Comparison of ENCODE assay signal across 2 cellular contexts in the genomic region with DNA sequence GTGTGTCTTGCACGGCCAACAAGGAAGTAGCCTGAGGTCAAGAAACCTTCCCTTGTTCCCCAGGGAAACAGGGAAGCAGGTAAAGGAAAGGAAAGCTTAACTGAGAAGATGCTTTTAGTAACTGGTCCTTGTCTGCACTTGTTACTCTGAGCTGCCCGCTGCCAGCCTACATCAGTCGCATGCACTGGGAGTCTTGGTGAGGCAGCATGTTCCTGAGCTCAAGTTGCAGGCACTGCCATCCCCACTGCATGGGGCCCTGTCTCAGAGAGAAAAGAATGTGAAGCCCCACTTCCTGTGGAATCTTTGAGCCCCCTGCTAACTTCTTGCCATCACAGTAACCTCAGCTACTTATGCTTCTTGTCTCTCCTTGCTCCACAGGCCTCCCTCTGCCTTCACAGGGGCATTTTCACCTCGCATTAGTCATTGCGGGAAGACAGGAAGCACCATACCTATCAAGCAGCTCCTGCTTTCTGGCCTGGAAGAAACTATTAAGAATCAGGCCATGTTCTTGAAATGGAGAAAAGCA.
TF ChIP-seq lines count a peak whose summit lies in the region.

No MANE protein-coding gene starts in this region.

TF ChIP-seq in GM23338, 12 proteins besides CTCF, POLR2A, EP300 and RAD21 (continued from another document):
- no peak for TF ChIP-seq EZH2phosphoT487 (IDR thresholded peaks at IDR 0.05; ENCODE audit: unreplicated experiment)
- TF ChIP-seq, protein P1, sequence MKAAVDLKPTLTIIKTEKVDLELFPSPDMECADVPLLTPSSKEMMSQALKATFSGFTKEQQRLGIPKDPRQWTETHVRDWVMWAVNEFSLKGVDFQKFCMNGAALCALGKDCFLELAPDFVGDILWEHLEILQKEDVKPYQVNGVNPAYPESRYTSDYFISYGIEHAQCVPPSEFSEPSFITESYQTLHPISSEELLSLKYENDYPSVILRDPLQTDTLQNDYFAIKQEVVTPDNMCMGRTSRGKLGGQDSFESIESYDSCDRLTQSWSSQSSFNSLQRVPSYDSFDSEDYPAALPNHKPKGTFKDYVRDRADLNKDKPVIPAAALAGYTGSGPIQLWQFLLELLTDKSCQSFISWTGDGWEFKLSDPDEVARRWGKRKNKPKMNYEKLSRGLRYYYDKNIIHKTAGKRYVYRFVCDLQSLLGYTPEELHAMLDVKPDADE (IDR thresholded peaks at IDR 0.05): no peak
- TF ChIP-seq JUNB (IDR thresholded peaks at IDR 0.05; ENCODE audit: unreplicated experiment): no peak
- TF ChIP-seq, protein P2, sequence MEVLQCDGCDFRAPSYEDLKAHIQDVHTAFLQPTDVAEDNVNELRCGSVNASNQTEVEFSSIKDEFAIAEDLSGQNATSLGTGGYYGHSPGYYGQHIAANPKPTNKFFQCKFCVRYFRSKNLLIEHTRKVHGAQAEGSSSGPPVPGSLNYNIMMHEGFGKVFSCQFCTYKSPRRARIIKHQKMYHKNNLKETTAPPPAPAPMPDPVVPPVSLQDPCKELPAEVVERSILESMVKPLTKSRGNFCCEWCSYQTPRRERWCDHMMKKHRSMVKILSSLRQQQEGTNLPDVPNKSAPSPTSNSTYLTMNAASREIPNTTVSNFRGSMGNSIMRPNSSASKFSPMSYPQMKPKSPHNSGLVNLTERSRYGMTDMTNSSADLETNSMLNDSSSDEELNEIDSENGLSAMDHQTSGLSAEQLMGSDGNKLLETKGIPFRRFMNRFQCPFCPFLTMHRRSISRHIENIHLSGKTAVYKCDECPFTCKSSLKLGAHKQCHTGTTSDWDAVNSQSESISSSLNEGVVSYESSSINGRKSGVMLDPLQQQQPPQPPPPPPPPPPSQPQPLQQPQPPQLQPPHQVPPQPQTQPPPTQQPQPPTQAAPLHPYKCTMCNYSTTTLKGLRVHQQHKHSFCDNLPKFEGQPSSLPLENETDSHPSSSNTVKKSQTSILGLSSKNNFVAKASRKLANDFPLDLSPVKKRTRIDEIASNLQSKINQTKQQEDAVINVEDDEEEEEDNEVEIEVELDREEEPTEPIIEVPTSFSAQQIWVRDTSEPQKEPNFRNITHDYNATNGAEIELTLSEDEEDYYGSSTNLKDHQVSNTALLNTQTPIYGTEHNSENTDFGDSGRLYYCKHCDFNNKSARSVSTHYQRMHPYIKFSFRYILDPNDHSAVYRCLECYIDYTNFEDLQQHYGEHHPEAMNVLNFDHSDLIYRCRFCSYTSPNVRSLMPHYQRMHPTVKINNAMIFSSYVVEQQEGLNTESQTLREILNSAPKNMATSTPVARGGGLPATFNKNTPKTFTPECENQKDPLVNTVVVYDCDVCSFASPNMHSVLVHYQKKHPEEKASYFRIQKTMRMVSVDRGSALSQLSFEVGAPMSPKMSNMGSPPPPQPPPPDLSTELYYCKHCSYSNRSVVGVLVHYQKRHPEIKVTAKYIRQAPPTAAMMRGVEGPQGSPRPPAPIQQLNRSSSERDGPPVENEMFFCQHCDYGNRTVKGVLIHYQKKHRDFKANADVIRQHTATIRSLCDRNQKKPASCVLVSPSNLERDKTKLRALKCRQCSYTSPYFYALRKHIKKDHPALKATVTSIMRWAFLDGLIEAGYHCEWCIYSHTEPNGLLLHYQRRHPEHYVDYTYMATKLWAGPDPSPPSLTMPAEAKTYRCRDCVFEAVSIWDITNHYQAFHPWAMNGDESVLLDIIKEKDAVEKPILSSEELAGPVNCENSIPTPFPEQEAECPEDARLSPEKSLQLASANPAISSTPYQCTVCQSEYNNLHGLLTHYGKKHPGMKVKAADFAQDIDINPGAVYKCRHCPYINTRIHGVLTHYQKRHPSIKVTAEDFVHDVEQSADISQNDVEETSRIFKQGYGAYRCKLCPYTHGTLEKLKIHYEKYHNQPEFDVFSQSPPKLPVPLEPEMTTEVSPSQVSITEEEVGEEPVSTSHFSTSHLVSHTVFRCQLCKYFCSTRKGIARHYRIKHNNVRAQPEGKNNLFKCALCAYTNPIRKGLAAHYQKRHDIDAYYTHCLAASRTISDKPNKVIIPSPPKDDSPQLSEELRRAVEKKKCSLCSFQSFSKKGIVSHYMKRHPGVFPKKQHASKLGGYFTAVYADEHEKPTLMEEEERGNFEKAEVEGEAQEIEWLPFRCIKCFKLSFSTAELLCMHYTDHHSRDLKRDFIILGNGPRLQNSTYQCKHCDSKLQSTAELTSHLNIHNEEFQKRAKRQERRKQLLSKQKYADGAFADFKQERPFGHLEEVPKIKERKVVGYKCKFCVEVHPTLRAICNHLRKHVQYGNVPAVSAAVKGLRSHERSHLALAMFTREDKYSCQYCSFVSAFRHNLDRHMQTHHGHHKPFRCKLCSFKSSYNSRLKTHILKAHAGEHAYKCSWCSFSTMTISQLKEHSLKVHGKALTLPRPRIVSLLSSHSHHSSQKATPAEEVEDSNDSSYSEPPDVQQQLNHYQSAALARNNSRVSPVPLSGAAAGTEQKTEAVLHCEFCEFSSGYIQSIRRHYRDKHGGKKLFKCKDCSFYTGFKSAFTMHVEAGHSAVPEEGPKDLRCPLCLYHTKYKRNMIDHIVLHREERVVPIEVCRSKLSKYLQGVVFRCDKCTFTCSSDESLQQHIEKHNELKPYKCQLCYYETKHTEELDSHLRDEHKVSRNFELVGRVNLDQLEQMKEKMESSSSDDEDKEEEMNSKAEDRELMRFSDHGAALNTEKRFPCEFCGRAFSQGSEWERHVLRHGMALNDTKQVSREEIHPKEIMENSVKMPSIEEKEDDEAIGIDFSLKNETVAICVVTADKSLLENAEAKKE (CRISPR knock-in tag; IDR thresholded peaks at IDR 0.05): no peak
- no peak for TF ChIP-seq POLR2AphosphoS5 (IDR thresholded peaks at IDR 0.05; ENCODE audit: low read depth)
- TF ChIP-seq, protein P3, sequence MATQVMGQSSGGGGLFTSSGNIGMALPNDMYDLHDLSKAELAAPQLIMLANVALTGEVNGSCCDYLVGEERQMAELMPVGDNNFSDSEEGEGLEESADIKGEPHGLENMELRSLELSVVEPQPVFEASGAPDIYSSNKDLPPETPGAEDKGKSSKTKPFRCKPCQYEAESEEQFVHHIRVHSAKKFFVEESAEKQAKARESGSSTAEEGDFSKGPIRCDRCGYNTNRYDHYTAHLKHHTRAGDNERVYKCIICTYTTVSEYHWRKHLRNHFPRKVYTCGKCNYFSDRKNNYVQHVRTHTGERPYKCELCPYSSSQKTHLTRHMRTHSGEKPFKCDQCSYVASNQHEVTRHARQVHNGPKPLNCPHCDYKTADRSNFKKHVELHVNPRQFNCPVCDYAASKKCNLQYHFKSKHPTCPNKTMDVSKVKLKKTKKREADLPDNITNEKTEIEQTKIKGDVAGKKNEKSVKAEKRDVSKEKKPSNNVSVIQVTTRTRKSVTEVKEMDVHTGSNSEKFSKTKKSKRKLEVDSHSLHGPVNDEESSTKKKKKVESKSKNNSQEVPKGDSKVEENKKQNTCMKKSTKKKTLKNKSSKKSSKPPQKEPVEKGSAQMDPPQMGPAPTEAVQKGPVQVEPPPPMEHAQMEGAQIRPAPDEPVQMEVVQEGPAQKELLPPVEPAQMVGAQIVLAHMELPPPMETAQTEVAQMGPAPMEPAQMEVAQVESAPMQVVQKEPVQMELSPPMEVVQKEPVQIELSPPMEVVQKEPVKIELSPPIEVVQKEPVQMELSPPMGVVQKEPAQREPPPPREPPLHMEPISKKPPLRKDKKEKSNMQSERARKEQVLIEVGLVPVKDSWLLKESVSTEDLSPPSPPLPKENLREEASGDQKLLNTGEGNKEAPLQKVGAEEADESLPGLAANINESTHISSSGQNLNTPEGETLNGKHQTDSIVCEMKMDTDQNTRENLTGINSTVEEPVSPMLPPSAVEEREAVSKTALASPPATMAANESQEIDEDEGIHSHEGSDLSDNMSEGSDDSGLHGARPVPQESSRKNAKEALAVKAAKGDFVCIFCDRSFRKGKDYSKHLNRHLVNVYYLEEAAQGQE (IDR thresholded peaks at IDR 0.05; ENCODE audit: unreplicated experiment): no peak
- TF ChIP-seq CREB1 (CRISPR knock-in tag; IDR thresholded peaks at IDR 0.05; ENCODE audit: low read depth): no peak
- no peak for TF ChIP-seq ZNF114 (CRISPR knock-in tag; IDR thresholded peaks at IDR 0.05)

TF ChIP-seq in WTC11, 78 proteins besides CTCF, POLR2A, EP300 and RAD21 (continues in another document):
- TF ChIP-seq, protein P4, sequence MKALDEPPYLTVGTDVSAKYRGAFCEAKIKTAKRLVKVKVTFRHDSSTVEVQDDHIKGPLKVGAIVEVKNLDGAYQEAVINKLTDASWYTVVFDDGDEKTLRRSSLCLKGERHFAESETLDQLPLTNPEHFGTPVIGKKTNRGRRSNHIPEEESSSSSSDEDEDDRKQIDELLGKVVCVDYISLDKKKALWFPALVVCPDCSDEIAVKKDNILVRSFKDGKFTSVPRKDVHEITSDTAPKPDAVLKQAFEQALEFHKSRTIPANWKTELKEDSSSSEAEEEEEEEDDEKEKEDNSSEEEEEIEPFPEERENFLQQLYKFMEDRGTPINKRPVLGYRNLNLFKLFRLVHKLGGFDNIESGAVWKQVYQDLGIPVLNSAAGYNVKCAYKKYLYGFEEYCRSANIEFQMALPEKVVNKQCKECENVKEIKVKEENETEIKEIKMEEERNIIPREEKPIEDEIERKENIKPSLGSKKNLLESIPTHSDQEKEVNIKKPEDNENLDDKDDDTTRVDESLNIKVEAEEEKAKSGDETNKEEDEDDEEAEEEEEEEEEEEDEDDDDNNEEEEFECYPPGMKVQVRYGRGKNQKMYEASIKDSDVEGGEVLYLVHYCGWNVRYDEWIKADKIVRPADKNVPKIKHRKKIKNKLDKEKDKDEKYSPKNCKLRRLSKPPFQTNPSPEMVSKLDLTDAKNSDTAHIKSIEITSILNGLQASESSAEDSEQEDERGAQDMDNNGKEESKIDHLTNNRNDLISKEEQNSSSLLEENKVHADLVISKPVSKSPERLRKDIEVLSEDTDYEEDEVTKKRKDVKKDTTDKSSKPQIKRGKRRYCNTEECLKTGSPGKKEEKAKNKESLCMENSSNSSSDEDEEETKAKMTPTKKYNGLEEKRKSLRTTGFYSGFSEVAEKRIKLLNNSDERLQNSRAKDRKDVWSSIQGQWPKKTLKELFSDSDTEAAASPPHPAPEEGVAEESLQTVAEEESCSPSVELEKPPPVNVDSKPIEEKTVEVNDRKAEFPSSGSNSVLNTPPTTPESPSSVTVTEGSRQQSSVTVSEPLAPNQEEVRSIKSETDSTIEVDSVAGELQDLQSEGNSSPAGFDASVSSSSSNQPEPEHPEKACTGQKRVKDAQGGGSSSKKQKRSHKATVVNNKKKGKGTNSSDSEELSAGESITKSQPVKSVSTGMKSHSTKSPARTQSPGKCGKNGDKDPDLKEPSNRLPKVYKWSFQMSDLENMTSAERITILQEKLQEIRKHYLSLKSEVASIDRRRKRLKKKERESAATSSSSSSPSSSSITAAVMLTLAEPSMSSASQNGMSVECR (CRISPR knock-in tag; IDR thresholded peaks at IDR 0.05; ENCODE audit: borderline replicate concordance): no peak
- TF ChIP-seq HMGA2 (CRISPR knock-in tag; IDR thresholded peaks at IDR 0.05) (no peak), ERG (CRISPR knock-in tag; IDR thresholded peaks at IDR 0.05) (no peak), FOXK1 (CRISPR knock-in tag; IDR thresholded peaks at IDR 0.05) (no peak), ZNF263 (CRISPR knock-in tag; IDR thresholded peaks at IDR 0.05; ENCODE audit: low read depth) (no peak), ZNF219 (CRISPR knock-in tag; IDR thresholded peaks at IDR 0.05; ENCODE audit: borderline replicate concordance) (no peak), NR3C1 (CRISPR knock-in tag; conservative IDR thresholded peaks at IDR 0.05; ENCODE audit: low read depth) (no peak), FOXP1 (CRISPR knock-in tag; IDR thresholded peaks at IDR 0.05; ENCODE audit: borderline replicate concordance) (no peak), OVOL2 (CRISPR knock-in tag; IDR thresholded peaks at IDR 0.05; ENCODE audit: borderline replicate concordance) (no peak), TCF7 (CRISPR knock-in tag; IDR thresholded peaks at IDR 0.05; ENCODE audit: low read depth) (no peak), IRF1 (CRISPR knock-in tag; IDR thresholded peaks at IDR 0.05) (no peak), NFATC4 (CRISPR knock-in tag; IDR thresholded peaks at IDR 0.05) (no peak), SMAD4 (CRISPR knock-in tag; IDR thresholded peaks at IDR 0.05) (no peak), ZNF425 (CRISPR knock-in tag; conservative IDR thresholded peaks at IDR 0.05) (no peak)
- TF ChIP-seq, protein P5, sequence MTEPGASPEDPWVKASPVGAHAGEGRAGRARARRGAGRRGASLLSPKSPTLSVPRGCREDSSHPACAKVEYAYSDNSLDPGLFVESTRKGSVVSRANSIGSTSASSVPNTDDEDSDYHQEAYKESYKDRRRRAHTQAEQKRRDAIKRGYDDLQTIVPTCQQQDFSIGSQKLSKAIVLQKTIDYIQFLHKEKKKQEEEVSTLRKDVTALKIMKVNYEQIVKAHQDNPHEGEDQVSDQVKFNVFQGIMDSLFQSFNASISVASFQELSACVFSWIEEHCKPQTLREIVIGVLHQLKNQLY (CRISPR knock-in tag; IDR thresholded peaks at IDR 0.05): no peak
- TF ChIP-seq, protein P6, sequence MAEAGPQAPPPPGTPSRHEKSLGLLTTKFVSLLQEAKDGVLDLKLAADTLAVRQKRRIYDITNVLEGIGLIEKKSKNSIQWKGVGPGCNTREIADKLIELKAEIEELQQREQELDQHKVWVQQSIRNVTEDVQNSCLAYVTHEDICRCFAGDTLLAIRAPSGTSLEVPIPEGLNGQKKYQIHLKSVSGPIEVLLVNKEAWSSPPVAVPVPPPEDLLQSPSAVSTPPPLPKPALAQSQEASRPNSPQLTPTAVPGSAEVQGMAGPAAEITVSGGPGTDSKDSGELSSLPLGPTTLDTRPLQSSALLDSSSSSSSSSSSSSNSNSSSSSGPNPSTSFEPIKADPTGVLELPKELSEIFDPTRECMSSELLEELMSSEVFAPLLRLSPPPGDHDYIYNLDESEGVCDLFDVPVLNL (CRISPR knock-in tag; IDR thresholded peaks at IDR 0.05; ENCODE audit: borderline replicate concordance, low read depth): no peak
